Comparison of ENCODE assay signal across 8 cellular contexts in the genomic region with DNA sequence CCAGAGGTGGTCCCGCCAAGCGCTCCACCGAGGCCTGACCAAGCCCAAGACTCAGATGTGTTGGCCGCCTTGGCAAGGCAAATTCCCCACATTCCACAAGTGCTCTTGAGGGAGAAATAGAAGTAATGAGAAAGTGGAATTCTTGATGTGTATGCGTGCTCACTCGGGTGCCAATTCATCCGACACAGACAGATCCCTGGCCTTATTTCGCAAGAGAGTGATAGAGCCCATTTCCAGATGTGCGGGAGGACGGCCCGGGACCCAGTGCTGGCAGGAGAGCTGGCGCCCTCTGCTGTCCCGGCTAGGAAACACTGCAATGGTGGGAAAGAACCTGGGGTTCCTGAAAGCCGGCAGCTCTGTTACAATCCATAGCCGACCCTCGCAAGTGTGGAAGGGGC.
DNase-seq lines count a peak whose midpoint lies in the region; ATAC-seq and TF ChIP-seq lines count a peak whose summit lies in the region.

No MANE protein-coding gene starts in this region.

- WGBS in right lobe of liver (ENCODE audit: insufficient coverage, low coverage, low lambda C conversion rate, missing lambda C conversion rate), result 5% methylated on average over 4 of the region's 16 CpGs

- no peaks in the 10 kb centered on the region for H3K27me3 ChIP-seq in right lobe of liver

- H3K27ac ChIP-seq in cingulate gyrus (ENCODE audit: low read depth, low read length) (peak overlapping the region; percentile 97), right lobe of liver (no peak overlapping the region)

- H3K4me3 ChIP-seq in right lobe of liver, result no peak overlapping the region

- intact Hi-C loops in right lobe of liver (cut with DNase I), result loop anchor here in 1 of 2 donors (10.0 kb wide), 1 partner anchor 382 kb away; no protein-coding TSS in a partner anchor

- peaks cover 0 to 4% (median 0%) of the 10 kb centered on the region in 4 donors for H3K4me1 ChIP-seq in right lobe of liver

- DNase-seq in AG08396 (ENCODE audit: low spot score), result peak; percentile 84
- DNase-seq in NCI-H2227 treated with DMSO at 0.1 percent for 48 hours (lab: John Stamatoyannopoulos, UW), result peak; percentile 40
- DNase-seq in activated CD4-positive, alpha-beta T cell treated with anti-CD3 and anti-CD28 coated beads for 24 hours (ENCODE audit: low read depth in 2 of 2), result peak; percentile 68 to 70
- peak; percentile 86 to 88 (median 87) for DNase-seq in right lobe of liver
- peak; percentile 62 to 71 for DNase-seq in stimulated activated CD4-positive, alpha-beta T cell treated with anti-CD3 and anti-CD28 coated beads, Interleukin-4, amount 100 ng/mL, for 4 hours

- peak; percentile 93 to 96 (median 94) for TF ChIP-seq CTCF in right lobe of liver (IDR thresholded peaks at IDR 0.05)

- H3K36me3 ChIP-seq in right lobe of liver, result no peaks in the 10 kb centered on the region

- ATAC-seq in GM21447 (IDR thresholded peaks at IDR 0.05; ENCODE audit: unreplicated experiment), result peak; percentile 55
- peak; percentile 95 to 99 (median 96) for ATAC-seq in right lobe of liver
- ATAC-seq in GM18498 (IDR thresholded peaks at IDR 0.05; ENCODE audit: unreplicated experiment), result no peak

- no peaks in the 10 kb centered on the region for H3K9me3 ChIP-seq in right lobe of liver

- no peak for TF ChIP-seq POLR2A in right lobe of liver (IDR thresholded peaks at IDR 0.05)
